ENCODE assay signal across 1 cellular context in the genomic region with DNA sequence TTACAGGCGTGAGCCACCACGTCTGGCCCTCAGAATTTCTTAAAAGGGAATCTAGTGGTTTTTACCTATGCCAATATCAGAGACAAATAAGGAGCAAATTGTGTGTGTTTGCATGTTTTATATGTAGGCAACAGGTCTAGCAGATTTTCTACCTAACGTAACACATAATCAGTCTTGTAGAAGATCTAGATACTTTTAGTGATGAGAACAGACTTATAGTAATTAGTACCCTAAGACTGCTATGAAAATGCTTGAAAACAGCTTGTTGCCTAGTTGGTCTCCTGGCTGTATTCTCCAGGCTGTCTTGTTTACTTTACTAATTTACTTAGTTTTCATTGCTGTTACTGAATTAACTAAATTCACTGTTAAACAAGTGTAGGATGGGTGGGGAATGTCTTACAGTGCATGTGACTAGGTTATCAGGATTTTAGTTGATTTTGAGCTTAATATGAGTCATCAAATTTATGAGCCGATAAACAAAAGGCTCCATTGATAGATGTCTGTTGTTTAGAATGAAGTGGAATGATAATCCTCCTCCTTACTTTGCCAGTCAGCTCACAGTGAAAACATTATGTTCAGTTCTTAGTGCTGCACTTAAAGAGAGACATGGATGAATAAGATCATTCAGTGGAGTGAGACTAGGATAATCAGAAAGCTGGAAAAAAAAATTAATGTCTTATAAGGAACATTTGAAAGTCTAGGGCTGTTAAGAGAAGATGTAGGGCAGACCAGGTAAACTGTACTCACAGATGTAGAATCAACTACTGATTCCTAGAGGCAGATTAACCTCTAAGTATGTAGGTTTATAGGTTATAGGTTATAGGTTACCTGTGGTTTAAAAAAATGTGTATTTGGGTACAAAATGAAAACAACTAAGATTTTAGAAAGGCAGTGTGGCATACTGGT.
TF ChIP-seq lines count a peak whose summit lies in the region.

No MANE protein-coding gene starts in this region.

TF ChIP-seq in HCT116, 20 proteins besides CTCF, POLR2A, EP300 and RAD21 (continued from another document):
- TF ChIP-seq, protein P1, sequence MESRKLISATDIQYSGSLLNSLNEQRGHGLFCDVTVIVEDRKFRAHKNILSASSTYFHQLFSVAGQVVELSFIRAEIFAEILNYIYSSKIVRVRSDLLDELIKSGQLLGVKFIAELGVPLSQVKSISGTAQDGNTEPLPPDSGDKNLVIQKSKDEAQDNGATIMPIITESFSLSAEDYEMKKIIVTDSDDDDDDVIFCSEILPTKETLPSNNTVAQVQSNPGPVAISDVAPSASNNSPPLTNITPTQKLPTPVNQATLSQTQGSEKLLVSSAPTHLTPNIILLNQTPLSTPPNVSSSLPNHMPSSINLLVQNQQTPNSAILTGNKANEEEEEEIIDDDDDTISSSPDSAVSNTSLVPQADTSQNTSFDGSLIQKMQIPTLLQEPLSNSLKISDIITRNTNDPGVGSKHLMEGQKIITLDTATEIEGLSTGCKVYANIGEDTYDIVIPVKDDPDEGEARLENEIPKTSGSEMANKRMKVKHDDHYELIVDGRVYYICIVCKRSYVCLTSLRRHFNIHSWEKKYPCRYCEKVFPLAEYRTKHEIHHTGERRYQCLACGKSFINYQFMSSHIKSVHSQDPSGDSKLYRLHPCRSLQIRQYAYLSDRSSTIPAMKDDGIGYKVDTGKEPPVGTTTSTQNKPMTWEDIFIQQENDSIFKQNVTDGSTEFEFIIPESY (IDR thresholded peaks at IDR 0.05; ENCODE audit: extremely low read depth, insufficient replicate concordance, low read length): no peak
- TF ChIP-seq TCF7L2 (IDR thresholded peaks at IDR 0.05; ENCODE audit: borderline replicate concordance, extremely low read depth, insufficient read depth, insufficient read length) (no peak), ELF1 (IDR thresholded peaks at IDR 0.05; ENCODE audit: borderline replicate concordance, low read depth) (no peak), SRF (IDR thresholded peaks at IDR 0.05; ENCODE audit: low read depth) (no peak), EZH2 (IDR thresholded peaks at IDR 0.05) (no peak), CBX3 (IDR thresholded peaks at IDR 0.05; ENCODE audit: low read depth) (peak; percentile 82; the same call in 1 of the 2 replicates), SP1 (IDR thresholded peaks at IDR 0.05; ENCODE audit: low read depth) (peak; percentile 79), ZFX (IDR thresholded peaks at IDR 0.05) (no peak), POLR2AphosphoS5 (IDR thresholded peaks at IDR 0.05; ENCODE audit: low read depth, low read length) (no peak), YY1 (IDR thresholded peaks at IDR 0.05; ENCODE audit: extremely low read depth, insufficient replicate concordance, low read depth, low read length) (no peak), EZH2phosphoT487 (IDR thresholded peaks at IDR 0.05; ENCODE audit: borderline replicate concordance) (no peak), EGR1 (IDR thresholded peaks at IDR 0.05; ENCODE audit: low read depth) (no peak), ZNF274 (IDR thresholded peaks at IDR 0.05; ENCODE audit: low read depth, low read length) (no peak), SIN3A (IDR thresholded peaks at IDR 0.05; ENCODE audit: low read depth) (peak; percentile 46; the same call in 1 of the 2 replicates)
- TF ChIP-seq, protein P2, sequence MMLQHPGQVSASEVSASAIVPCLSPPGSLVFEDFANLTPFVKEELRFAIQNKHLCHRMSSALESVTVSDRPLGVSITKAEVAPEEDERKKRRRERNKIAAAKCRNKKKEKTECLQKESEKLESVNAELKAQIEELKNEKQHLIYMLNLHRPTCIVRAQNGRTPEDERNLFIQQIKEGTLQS (IDR thresholded peaks at IDR 0.05): no peak
- TF ChIP-seq, protein P3, sequence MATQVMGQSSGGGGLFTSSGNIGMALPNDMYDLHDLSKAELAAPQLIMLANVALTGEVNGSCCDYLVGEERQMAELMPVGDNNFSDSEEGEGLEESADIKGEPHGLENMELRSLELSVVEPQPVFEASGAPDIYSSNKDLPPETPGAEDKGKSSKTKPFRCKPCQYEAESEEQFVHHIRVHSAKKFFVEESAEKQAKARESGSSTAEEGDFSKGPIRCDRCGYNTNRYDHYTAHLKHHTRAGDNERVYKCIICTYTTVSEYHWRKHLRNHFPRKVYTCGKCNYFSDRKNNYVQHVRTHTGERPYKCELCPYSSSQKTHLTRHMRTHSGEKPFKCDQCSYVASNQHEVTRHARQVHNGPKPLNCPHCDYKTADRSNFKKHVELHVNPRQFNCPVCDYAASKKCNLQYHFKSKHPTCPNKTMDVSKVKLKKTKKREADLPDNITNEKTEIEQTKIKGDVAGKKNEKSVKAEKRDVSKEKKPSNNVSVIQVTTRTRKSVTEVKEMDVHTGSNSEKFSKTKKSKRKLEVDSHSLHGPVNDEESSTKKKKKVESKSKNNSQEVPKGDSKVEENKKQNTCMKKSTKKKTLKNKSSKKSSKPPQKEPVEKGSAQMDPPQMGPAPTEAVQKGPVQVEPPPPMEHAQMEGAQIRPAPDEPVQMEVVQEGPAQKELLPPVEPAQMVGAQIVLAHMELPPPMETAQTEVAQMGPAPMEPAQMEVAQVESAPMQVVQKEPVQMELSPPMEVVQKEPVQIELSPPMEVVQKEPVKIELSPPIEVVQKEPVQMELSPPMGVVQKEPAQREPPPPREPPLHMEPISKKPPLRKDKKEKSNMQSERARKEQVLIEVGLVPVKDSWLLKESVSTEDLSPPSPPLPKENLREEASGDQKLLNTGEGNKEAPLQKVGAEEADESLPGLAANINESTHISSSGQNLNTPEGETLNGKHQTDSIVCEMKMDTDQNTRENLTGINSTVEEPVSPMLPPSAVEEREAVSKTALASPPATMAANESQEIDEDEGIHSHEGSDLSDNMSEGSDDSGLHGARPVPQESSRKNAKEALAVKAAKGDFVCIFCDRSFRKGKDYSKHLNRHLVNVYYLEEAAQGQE (IDR thresholded peaks at IDR 0.05; ENCODE audit: low read depth): no peak
- TF ChIP-seq, protein P4, sequence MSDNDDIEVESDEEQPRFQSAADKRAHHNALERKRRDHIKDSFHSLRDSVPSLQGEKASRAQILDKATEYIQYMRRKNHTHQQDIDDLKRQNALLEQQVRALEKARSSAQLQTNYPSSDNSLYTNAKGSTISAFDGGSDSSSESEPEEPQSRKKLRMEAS (IDR thresholded peaks at IDR 0.05): 0 out of 2 replicates have a peak, but pooled peaks have one; percentile 34
